Comparison of ENCODE assay signal across 33 cellular contexts in the genomic region with DNA sequence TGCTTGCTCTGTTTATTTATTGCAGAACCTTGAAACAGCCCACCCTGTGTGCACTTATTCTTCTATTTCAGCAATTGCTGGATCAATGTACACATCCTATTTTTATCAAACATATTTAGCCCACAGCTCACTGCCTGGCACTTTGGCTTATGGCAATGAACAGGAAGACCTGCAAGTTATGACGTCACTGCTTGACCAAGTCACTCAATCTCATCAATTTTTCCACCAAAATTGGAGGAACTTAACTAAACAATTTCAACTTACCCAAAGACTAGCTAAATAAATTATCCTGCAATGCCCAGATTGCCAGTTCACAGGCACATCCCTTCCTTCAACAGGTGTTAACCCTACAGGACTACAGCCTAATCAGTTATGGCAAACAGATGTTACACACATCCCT.
DNase-seq lines count a peak whose midpoint lies in the region; ATAC-seq, FAIRE-seq and TF ChIP-seq lines count a peak whose summit lies in the region.
"Had no signal": no experiment of that assay in that cellular context is flagged by ENCODE, and none has a peak within 500 bp of the region (broad histone marks: within the 10 kb centered on the region; RNA-seq: fewer than 3 reads in every experiment).

No MANE protein-coding gene starts in this region.

- H3K27me3 ChIP-seq in HepG2 (ENCODE audit: control insufficient read depth in 1 of 2, insufficient read depth in 2 of 2, low read length in 2 of 2) (no peaks in the 10 kb centered on the region), right lobe of liver (no peaks in the 10 kb centered on the region), endodermal cell (ENCODE audit: control insufficient read depth, insufficient read depth, low read length, poor library complexity, severe bottlenecking) (no peaks in the 10 kb centered on the region)
- H3K27me3 ChIP-seq: BE2C; BLaER1; BLaER1 treated with 17β-estradiol and CSF1 and Interleukin-3, amounts not matched to agents 10 nM and 100 nM had no signal

- no peak overlapping the region for H3K4me3 ChIP-seq in HepG2 (replicated peaks in 1 of 3; ENCODE audit: insufficient read depth in 1 of 3, low read depth in 2 of 3, low read length in 3 of 3)
- H3K4me3 ChIP-seq in right lobe of liver = no peak overlapping the region
- peak overlapping the region; percentile 75 for H3K4me3 ChIP-seq in endodermal cell (ENCODE audit: low read length)
- H3K4me3 ChIP-seq: A549; BLaER1; BLaER1 treated with 17β-estradiol and CSF1 and Interleukin-3, amounts not matched to agents 10 nM and 100 nM had no signal

- H3K36me3 Mint-ChIP-seq in endodermal cell (ENCODE audit: low read depth) = peaks cover 24% of the 10 kb centered on the region
- H3K36me3 Mint-ChIP-seq in activated naive CD4-positive, alpha-beta T cell treated with anti-CD3 and anti-CD28 coated beads, Interleukin-2, amount 10 ng/mL, durations not matched to agents 7 days and 5 days = no peaks in the 10 kb centered on the region
- H3K36me3 Mint-ChIP-seq: CD14-positive monocyte; CD4-positive, alpha-beta memory T cell; CD4-positive, CD25-positive, alpha-beta regulatory T cell; CD8-positive, alpha-beta memory T cell; CD8-positive, alpha-beta T cell had no signal

- no peak overlapping the region for H3K4me2 ChIP-seq in HepG2 (ENCODE audit: low read depth, low read length)
- H3K4me2 ChIP-seq: A549; BLaER1; BLaER1 treated with 17β-estradiol and CSF1 and Interleukin-3, amounts not matched to agents 10 nM and 100 nM had no signal

- H3K4me1 Mint-ChIP-seq in endodermal cell = peaks cover 2% of the 10 kb centered on the region
- no peaks in the 10 kb centered on the region for H3K4me1 Mint-ChIP-seq in activated naive CD4-positive, alpha-beta T cell treated with anti-CD3 and anti-CD28 coated beads, Interleukin-2, amount 10 ng/mL, durations not matched to agents 7 days and 5 days
- H3K4me1 Mint-ChIP-seq: B cell; CD14-positive monocyte; CD4-positive, alpha-beta memory T cell; CD4-positive, CD25-positive, alpha-beta regulatory T cell; CD8-positive, alpha-beta memory T cell had no signal

- H3K9me3 ChIP-seq in HepG2 (ENCODE audit: low read length) (peaks cover 93% of the 10 kb centered on the region), right lobe of liver (no peaks in the 10 kb centered on the region), endodermal cell (ENCODE audit: control insufficient read depth, low read length) (peaks cover 87% of the 10 kb centered on the region)
- H3K9me3 ChIP-seq: A549, BE2C had no signal

- WGBS in HepG2 (ENCODE audit: low lambda C conversion rate) = 0% methylated on average over 1 of the region's 1 CpG
- 50% methylated on average over 1 of the region's 1 CpG for WGBS in right lobe of liver (ENCODE audit: insufficient coverage, low coverage, low lambda C conversion rate, missing lambda C conversion rate)
- 91 to 100% methylated on average over 1 of the region's 1 CpG for WGBS in endodermal cell (ENCODE audit: insufficient coverage in 1 of 2, insufficient read length in 1 of 2), 2 experiments

- TF ChIP-seq CTCF in HepG2 (CRISPR knock-in tag; IDR thresholded peaks at IDR 0.05) = no peak
- no peak for TF ChIP-seq CTCF in right lobe of liver (IDR thresholded peaks at IDR 0.05)
- no peak for TF ChIP-seq CTCF in endodermal cell (conservative IDR thresholded peaks at IDR 0.05)

- no TSS peak for BruUV-seq in HepG2 (replicated peaks; lab: Mats Ljungman, UMichigan)

- H3K27ac ChIP-seq in HepG2 (ENCODE audit: extremely low read length, insufficient read depth, low read length) (no peak overlapping the region), right lobe of liver (no peak overlapping the region), endodermal cell (ENCODE audit: low read depth, low read length) (no peak overlapping the region)
- H3K27ac ChIP-seq: 22Rv1; A549; BLaER1; BLaER1 treated with 17β-estradiol and CSF1 and Interleukin-3, amounts not matched to agents 10 nM and 100 nM; C4-2B had no signal

- no peak for ATAC-seq in HepG2
- ATAC-seq in right lobe of liver = no peak
- ATAC-seq: A549; CD8-positive, alpha-beta T cell had no signal

- H3K27me3 Mint-ChIP-seq in endodermal cell (ENCODE audit: insufficient read depth) = no peaks in the 10 kb centered on the region
- H3K27me3 Mint-ChIP-seq in activated naive CD4-positive, alpha-beta T cell treated with anti-CD3 and anti-CD28 coated beads, Interleukin-2, amount 10 ng/mL, durations not matched to agents 7 days and 5 days = no peaks in the 10 kb centered on the region
- H3K27me3 Mint-ChIP-seq: B cell; CD4-positive, alpha-beta memory T cell; CD4-positive, alpha-beta T cell; CD4-positive, CD25-positive, alpha-beta regulatory T cell; CD8-positive, alpha-beta memory T cell had no signal

- TF ChIP-seq RAD21 in HepG2 (CRISPR knock-in tag; IDR thresholded peaks at IDR 0.05) = no peak

- CTCF ChIA-PET in HepG2 (lab: Yijun Ruan, JAX; ENCODE audit: low intra/inter-chr PET ratio, low total read pairs) = no interaction called here
- CTCF ChIA-PET in activated naive CD4-positive, alpha-beta T cell treated with anti-CD3 and anti-CD28 coated beads, Interleukin-2, amount 10 ng/mL, durations not matched to agents 7 days and 5 days (lab: Charles Lee) = no interaction called here

- H3K9ac ChIP-seq in HepG2 (ENCODE audit: insufficient read depth, low read depth, low read length) (no peak overlapping the region), endodermal cell (ENCODE audit: extremely low read depth, low read length, poor library complexity, severe bottlenecking) (no peak overlapping the region)
- H3K9ac ChIP-seq: BLaER1; BLaER1 treated with 17β-estradiol and CSF1 and Interleukin-3, amounts not matched to agents 10 nM and 100 nM had no signal

- POLR2A ChIA-PET in HepG2 (lab: Yijun Ruan, JAX) = no interaction called here

- TF ChIP-seq EP300 in HepG2 (IDR thresholded peaks at IDR 0.05; ENCODE audit: low read depth in 2 of 2, low read length in 2 of 2) (no peak), HepG2 (CRISPR knock-in tag; IDR thresholded peaks at IDR 0.05; ENCODE audit: borderline replicate concordance) (no peak)

- intact Hi-C loops in HepG2 (cut with micrococcal nuclease; ENCODE audit: unreplicated experiment) (no loop called here), right lobe of liver (cut with DNase I) (no loop called here)

- H3K36me3 ChIP-seq in HepG2 (replicated peaks in 1 of 2; ENCODE audit: control insufficient read depth in 1 of 2, insufficient read depth in 2 of 2, low read length in 2 of 2) (no peaks in the 10 kb centered on the region), right lobe of liver (no peaks in the 10 kb centered on the region), endodermal cell (ENCODE audit: control insufficient read depth, insufficient read depth, low read length) (peaks cover 4% of the 10 kb centered on the region)
- H3K36me3 ChIP-seq: BE2C; BLaER1; BLaER1 treated with 17β-estradiol and CSF1 and Interleukin-3, amounts not matched to agents 10 nM and 100 nM had no signal

- no peak overlapping the region for H3K27ac Mint-ChIP-seq in endodermal cell
- no peak overlapping the region for H3K27ac Mint-ChIP-seq in activated naive CD4-positive, alpha-beta T cell treated with anti-CD3 and anti-CD28 coated beads, Interleukin-2, amount 10 ng/mL, durations not matched to agents 7 days and 5 days
- H3K27ac Mint-ChIP-seq: B cell; CD14-positive monocyte; CD4-positive, alpha-beta memory T cell; CD4-positive, alpha-beta T cell; CD8-positive, alpha-beta memory T cell; CD8-positive, alpha-beta T cell had no signal

- H2AFZ ChIP-seq in HepG2 (ENCODE audit: low read length) = no peak overlapping the region

- DNase-seq in HepG2 (ENCODE audit: low spot score) (no peak), right lobe of liver (no peak), endodermal cell (no peak)
- no peak for DNase-seq in activated naive CD4-positive, alpha-beta T cell treated with anti-CD3 and anti-CD28 coated beads, Interleukin-2, amount 10 ng/mL, durations not matched to agents 7 days and 5 days
- DNase-seq: 8988T; ACHN; AML-193; BE2C; C1 segment of cervical spinal cord; Caco-2; Calu3; CD4-positive, alpha-beta memory T cell; CD4-positive, alpha-beta T cell; CD4-positive, CD25-positive, alpha-beta regulatory T cell; CD8-positive, alpha-beta memory T cell; CD8-positive, alpha-beta T cell; COR-L47; DMS 273 treated with DMSO at 0.1 percent for 48 hours; DMS153; DMS53; DMS79; DMS79 treated with DMSO at 0.1 percent for 48 hours; DND-41; EL had no signal

- H4K20me1 ChIP-seq in HepG2 (ENCODE audit: insufficient read depth, low read length) = no peaks in the 10 kb centered on the region
- H4K20me1 ChIP-seq: BLaER1; BLaER1 treated with 17β-estradiol and CSF1 and Interleukin-3, amounts not matched to agents 10 nM and 100 nM had no signal

- H3K79me2 ChIP-seq in HepG2 (ENCODE audit: insufficient read depth, low read length) = no peaks in the 10 kb centered on the region

- FAIRE-seq in HepG2 (lab: Jason Lieb, UNC) = no peak
- FAIRE-seq: A204.1, A549, D721Med had no signal

- no peak for TF ChIP-seq POLR2A in HepG2 (IDR thresholded peaks at IDR 0.05; ENCODE audit: insufficient read depth in 1 of 2, low read depth in 2 of 2, low read length in 2 of 2)
- no peak for TF ChIP-seq POLR2A in right lobe of liver (IDR thresholded peaks at IDR 0.05)

- in situ Hi-C loops in HepG2 (cut with HindIII; ENCODE audit: extremely low pct_ligation_motif_present, low pct_unique_long_range_greater_than_20kb) = no loop called here

- peaks cover 73% of the 10 kb centered on the region for H3K9me3 Mint-ChIP-seq in endodermal cell
- H3K9me3 Mint-ChIP-seq in activated naive CD4-positive, alpha-beta T cell treated with anti-CD3 and anti-CD28 coated beads, Interleukin-2, amount 10 ng/mL, durations not matched to agents 7 days and 5 days = peaks cover 15% of the 10 kb centered on the region

- H3K4me1 ChIP-seq in HepG2 (ENCODE audit: insufficient read depth, low read length) (no peaks in the 10 kb centered on the region), right lobe of liver (no peaks in the 10 kb centered on the region), endodermal cell (ENCODE audit: control insufficient read depth, insufficient read depth, low read length) (peaks cover 4% of the 10 kb centered on the region)
- H3K4me1 ChIP-seq: A549; BE2C; BLaER1; BLaER1 treated with 17β-estradiol and CSF1 and Interleukin-3, amounts not matched to agents 10 nM and 100 nM had no signal

- no peak overlapping the region for H3K4me3 Mint-ChIP-seq in endodermal cell
- no peak overlapping the region for H3K4me3 Mint-ChIP-seq in activated naive CD4-positive, alpha-beta T cell treated with anti-CD3 and anti-CD28 coated beads, Interleukin-2, amount 10 ng/mL, durations not matched to agents 7 days and 5 days
- H3K4me3 Mint-ChIP-seq: B cell; CD14-positive monocyte; CD4-positive, alpha-beta memory T cell; CD4-positive, alpha-beta T cell; CD4-positive, CD25-positive, alpha-beta regulatory T cell; CD8-positive, alpha-beta memory T cell; CD8-positive, alpha-beta T cell had no signal

TF ChIP-seq in HepG2, 621 proteins besides CTCF, POLR2A, EP300 and RAD21 (continues in another document):
- TF ChIP-seq CREB1 (IDR thresholded peaks at IDR 0.05) (peak; percentile 95), CREB1 (CRISPR knock-in tag; IDR thresholded peaks at IDR 0.05) (no peak), ATF7 (IDR thresholded peaks at IDR 0.05) (peak; percentile 96), ATF7 (CRISPR knock-in tag; IDR thresholded peaks at IDR 0.05) (no peak)
